17 cellular contexts compared by ENCODE assay signal in the genomic region with DNA sequence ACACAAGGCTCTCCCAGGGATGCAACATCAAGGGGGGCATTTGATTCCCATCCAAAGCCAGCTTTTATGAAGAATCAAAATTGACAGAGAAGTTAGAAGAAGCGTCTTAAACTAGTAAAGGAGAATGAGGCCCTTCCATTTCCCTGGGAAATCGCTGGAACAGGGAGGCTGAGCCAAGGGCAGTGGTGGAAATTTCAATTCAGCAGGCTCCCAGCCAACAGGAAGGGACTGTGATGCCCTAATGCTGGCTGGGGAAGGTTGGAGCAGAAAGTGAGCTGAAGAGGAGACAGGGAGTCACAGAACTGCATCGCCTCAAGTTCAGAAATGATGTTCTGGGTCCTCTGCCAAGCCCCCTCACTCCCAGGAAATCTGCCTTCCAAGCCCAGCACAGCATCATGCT.
DNase-seq lines count a peak whose midpoint lies in the region; ATAC-seq and TF ChIP-seq lines count a peak whose summit lies in the region.
"Had no signal": no experiment of that assay in that cellular context is flagged by ENCODE, and none has a peak within 500 bp of the region (broad histone marks: within the 10 kb centered on the region; RNA-seq: fewer than 3 reads in every experiment).

No MANE protein-coding gene starts in this region.

- H3K27me3 ChIP-seq in A673 (replicated peaks; ENCODE audit: insufficient read depth, low read depth, low read length, poor library complexity) (no peaks in the 10 kb centered on the region), MG63 (no peaks in the 10 kb centered on the region), spleen (replicated peaks in 1 of 7) (no peaks in the 10 kb centered on the region), gastrocnemius medialis (no peaks in the 10 kb centered on the region)

- CTCF ChIA-PET in A673 (lab: Charles Lee) = no interaction called here

- peak; percentile 15 for DNase-seq in A673 (ENCODE audit: low spot score)
- DNase-seq in MG63 = peak; percentile 32
- DNase-seq in inferior parietal cortex (ENCODE audit: extremely low spot score) = peak; percentile 32
- DNase-seq in spleen = no peak
- DNase-seq in gastrocnemius medialis = no peak
- no peak for DNase-seq in NCI-H524 treated with DMSO at 0.1 percent for 48 hours (lab: John Stamatoyannopoulos, UW)
- DNase-seq: CD4-positive, CD25-positive, alpha-beta regulatory T cell; EL; IMR-90; MV-4-11; NCI-H1105 treated with DMSO at 0.1 percent for 48 hours; NCI-H2029 treated with DMSO at 0.1 percent for 48 hours; PC-9; RPMI8226; SHP77 had no signal

- ATAC-seq in GM21723 (IDR thresholded peaks at IDR 0.05; ENCODE audit: unreplicated experiment) = no peak
- no peak for ATAC-seq in gastrocnemius medialis

- H3K4me1 ChIP-seq in A673 (ENCODE audit: insufficient read depth, low read length, poor library complexity, severe bottlenecking) = no peaks in the 10 kb centered on the region
- peaks cover 0 to 21% (median 11%) of the 10 kb centered on the region in 6 donors for H3K4me1 ChIP-seq in spleen
- no peaks in the 10 kb centered on the region for H3K4me1 ChIP-seq in gastrocnemius medialis

- no peak overlapping the region for H3K27ac ChIP-seq in A673 (ENCODE audit: low read depth, low read length, poor library complexity, severe bottlenecking)
- H3K27ac ChIP-seq in spleen = peak overlapping the region in 5 of 8 donors; percentile 7 to 61 (median 24)
- no peak overlapping the region for H3K27ac ChIP-seq in gastrocnemius medialis
- H3K27ac ChIP-seq: KMS-11, PC-9 had no signal

- no peak overlapping the region for H3K4me3 ChIP-seq in A673 (ENCODE audit: low read depth, low read length, poor library complexity, severe bottlenecking)
- no peak overlapping the region for H3K4me3 ChIP-seq in MG63
- H3K4me3 ChIP-seq in spleen = no peak overlapping the region
- no peak overlapping the region for H3K4me3 ChIP-seq in gastrocnemius medialis
- H3K4me3 ChIP-seq: PC-9 had no signal

- TF ChIP-seq POLR2A in spleen (IDR thresholded peaks at IDR 0.05) (no peak), gastrocnemius medialis (IDR thresholded peaks at IDR 0.05) (no peak)

- no peak for TF ChIP-seq CTCF in A673 (conservative IDR thresholded peaks at IDR 0.05; ENCODE audit: low read depth, low read length)
- TF ChIP-seq CTCF in spleen (IDR thresholded peaks at IDR 0.05 in 8 of 11, conservative IDR thresholded peaks at IDR 0.05 in 3 of 11) = no peak
- TF ChIP-seq CTCF in gastrocnemius medialis (IDR thresholded peaks at IDR 0.05 in 4 of 5, conservative IDR thresholded peaks at IDR 0.05 in 1 of 5) = no peak

- POLR2A ChIA-PET in A673 (lab: Charles Lee; ENCODE audit: low non-redundant PET) = no interaction called here

- intact Hi-C loops in A673 (cut with micrococcal nuclease; ENCODE audit: unreplicated experiment) (no loop called here), spleen (cut with DNase I; ENCODE audit: low total_unique reads) (no loop called here), gastrocnemius medialis (cut with DNase I; ENCODE audit: low total_unique reads) (no loop called here)

- H3K9me3 ChIP-seq in A673 (ENCODE audit: low read depth, low read length, poor library complexity, severe bottlenecking) (no peaks in the 10 kb centered on the region), MG63 (no peaks in the 10 kb centered on the region), spleen (peaks cover 0 to 17% (median 7%) of the 10 kb centered on the region in 8 donors), gastrocnemius medialis (no peaks in the 10 kb centered on the region)

- BruUV-seq in A673 (replicated peaks; lab: Mats Ljungman, UMichigan) = no TSS peak

- 40 to 64% (median 54%) methylated on average over 3 of the region's 3 CpGs for WGBS in spleen, 5 donors

- in situ Hi-C loops in gastrocnemius medialis (cut with MboI; ENCODE audit: low sequenced_read_pairs in 4 of 4) = no loop called here

- H3K36me3 ChIP-seq in A673 (ENCODE audit: insufficient read depth, low read length, poor library complexity, severe bottlenecking) (no peaks in the 10 kb centered on the region), MG63 (no peaks in the 10 kb centered on the region), spleen (no peaks in the 10 kb centered on the region), gastrocnemius medialis (no peaks in the 10 kb centered on the region)

Comparison
In these comparisons a context has a peak if more than half of its experiments do, and no peak if none do; other contexts are left out.
1. DNase-seq: peak in A673 (single experiment), MG63 (single experiment) and inferior parietal cortex (single experiment); none in spleen (single experiment), gastrocnemius medialis (0 of 2) and NCI-H524 treated with DMSO at 0.1 percent for 48 hours (single experiment).
2. H3K27ac ChIP-seq: peak in spleen (5 of 8); none in A673 (single experiment) and gastrocnemius medialis (0 of 4).